ENCODE assay signal across 27 cellular contexts in genomic region chr9:76799481-76799880, GRCh38. TPM values are rescaled to one million over a fixed set of nuclear protein-coding genes. Genes with fewer than 3 reads are reported as not detected.
"Had no signal": no experiment of that assay in that cellular context is flagged by ENCODE, and none has a peak within 500 bp of the region (broad histone marks: within the 10 kb centered on the region; RNA-seq: fewer than 3 reads in every experiment).

No MANE protein-coding gene starts in this region.

- H3K27ac ChIP-seq: KMS-11, SK-N-MC had no signal

- DNase-seq: activated CD4-positive, alpha-beta T cell treated with anti-CD3 and anti-CD28 coated beads for 48 hours; activated CD4-positive, alpha-beta T cell treated with anti-CD3 and anti-CD28 coated beads, Interleukin-2, amount 50 U/mL, for 48 hours; activated CD4-positive, CD25-positive, alpha-beta regulatory T cell treated with anti-CD3 and anti-CD28 coated beads, Interleukin-2, amount 50 U/mL, for 72 hours; activated CD8-positive, alpha-beta memory T cell treated with anti-CD3 and anti-CD28 coated beads, Interleukin-2, amount 10 ng/mL, durations not matched to agents 7 days and 5 days; activated effector memory CD4-positive, alpha-beta T cell treated with anti-CD3 and anti-CD28 coated beads, Interleukin-2, amount 50 U/mL, for 16 hours; activated naive CD4-positive, alpha-beta T cell treated with Interleukin-2 at 50 U/mL for 16 hours; activated naive CD8-positive, alpha-beta T cell treated with anti-CD3 and anti-CD28 coated beads, Interleukin-2, amount 50 U/mL, for 24 hours; activated T-cell treated with anti-CD3 and anti-CD28 coated beads, Interleukin-2, amount 50 U/mL, for 4 hours; amygdala; MM.1S; NCI-H1105; NCI-H1436; NCI-H187; NCI-H2081 treated with DMSO at 0.1 percent for 48 hours; NCI-H446; NCI-H526; NCI-H774; RPMI8226 had no signal

- ATAC-seq: activated CD8-positive, alpha-beta memory T cell treated with anti-CD3 and anti-CD28 coated beads, Interleukin-2, amount 10 ng/mL, durations not matched to agents 7 days and 5 days; activated naive CD4-positive, alpha-beta T cell treated with anti-CD3 and anti-CD28 coated beads, Interleukin-2, amount 50 U/mL, for 72 hours; activated naive CD8-positive, alpha-beta T cell treated with anti-CD3 and anti-CD28 coated beads, Interleukin-2, amount 50 U/mL, for 24 hours; activated T-cell treated with anti-CD3 and anti-CD28 coated beads, Interleukin-2, amount 50 U/mL, for 4 hours; Panc1; Right ventricle myocardium inferior; WTC11 had no signal

- H3K4me3 ChIP-seq: SK-N-MC had no signal

RNA-seq across cellular contexts. Expression of gene PCA3, which starts 35.2 kb away (rescaled TPM):
- total RNA-seq: activated CD8-positive, alpha-beta memory T cell treated with anti-CD3 and anti-CD28 coated beads, Interleukin-2, amount 10 ng/mL, durations not matched to agents 7 days and 5 days; activated naive CD4-positive, alpha-beta T cell treated with anti-CD3 and anti-CD28 coated beads, Interleukin-2, amount 50 U/mL, for 72 hours; activated T-cell treated with anti-CD3 and anti-CD28 coated beads, Interleukin-2, amount 50 U/mL, for 4 hours; astrocyte; OCI-LY7; Right ventricle myocardium inferior; T-helper 1 cell treated with Interleukin-12 subunit alpha and Interleukin-12 subunit beta and Interleukin-4 antibody, amounts not matched to agents 30 ng/mL and 1 ng/mL, for 36 hours; WTC11 had no signal
